In genomic region chr1:118264326-118264725, GRCh38 we compare ENCODE assay signal across 18 cellular contexts.
DNase-seq lines count a peak whose midpoint lies in the region; ATAC-seq, FAIRE-seq and TF ChIP-seq lines count a peak whose summit lies in the region.
"Had no signal": no experiment of that assay in that cellular context is flagged by ENCODE, and none has a peak within 500 bp of the region (broad histone marks: within the 10 kb centered on the region; RNA-seq: fewer than 3 reads in every experiment).

No MANE protein-coding gene starts in this region.

- no peak overlapping the region for H3K9ac ChIP-seq in Karpas-422 (ENCODE audit: low read length)
- H3K9ac ChIP-seq: GM23248 had no signal

- no peaks in the 10 kb centered on the region for H4K20me1 ChIP-seq in Karpas-422 (ENCODE audit: insufficient read depth, low read depth, low read length)

- H3K4me1 ChIP-seq in mucosa of descending colon (ENCODE audit: low read depth): no peaks in the 10 kb centered on the region
- no peaks in the 10 kb centered on the region for H3K4me1 ChIP-seq in Karpas-422 (ENCODE audit: low read length)
- H3K4me1 ChIP-seq: Caco-2 had no signal

- no peak overlapping the region for H3K4me2 ChIP-seq in Karpas-422 (ENCODE audit: low read depth, low read length, poor library complexity, severe bottlenecking)

- H3K27ac ChIP-seq in Karpas-422 (ENCODE audit: low read length): no peak overlapping the region
- H3K27ac ChIP-seq: GM23248 had no signal

- no peaks in the 10 kb centered on the region for H3K79me2 ChIP-seq in Karpas-422 (ENCODE audit: low read length)

- ATAC-seq in esophagus mucosa (peak; percentile 80), mucosa of descending colon (peak; percentile 60), HG03460 (IDR thresholded peaks at IDR 0.05; ENCODE audit: unreplicated experiment) (no peak), GM21529 (IDR thresholded peaks at IDR 0.05; ENCODE audit: unreplicated experiment) (no peak)

- no peak overlapping the region for H2AFZ ChIP-seq in Karpas-422 (ENCODE audit: low read length)
- H2AFZ ChIP-seq: GM23248 had no signal

- peak; percentile 41 for DNase-seq in bronchial epithelial cell (ENCODE audit: low read depth)
- no peak for DNase-seq in mucosa of descending colon
- DNase-seq in medulla oblongata (ENCODE audit: extremely low spot score): no peak
- no peak for DNase-seq in Karpas-422
- DNase-seq: C1 segment of cervical spinal cord; Caco-2; CD4-positive, alpha-beta memory T cell; DMS153; DND-41; GM23248; H7; HCEC 1CT had no signal

- H3K36me3 ChIP-seq in bronchial epithelial cell (ENCODE audit: control insufficient read depth, insufficient read depth, low read length): no peaks in the 10 kb centered on the region
- H3K36me3 ChIP-seq in mucosa of descending colon (ENCODE audit: low read depth): no peaks in the 10 kb centered on the region
- no peaks in the 10 kb centered on the region for H3K36me3 ChIP-seq in Karpas-422 (ENCODE audit: insufficient read depth, low read length)

- H3K4me3 ChIP-seq in bronchial epithelial cell (ENCODE audit: low read depth, low read length) (no peak overlapping the region), mucosa of descending colon (no peak overlapping the region), Karpas-422 (ENCODE audit: low read length) (no peak overlapping the region)
- H3K4me3 ChIP-seq: GM23248 had no signal

- no peaks in the 10 kb centered on the region for H3K9me3 ChIP-seq in mucosa of descending colon
- H3K9me3 ChIP-seq in Karpas-422 (ENCODE audit: low read length): no peaks in the 10 kb centered on the region
- H3K9me3 ChIP-seq: Caco-2 had no signal

- no peaks in the 10 kb centered on the region for H3K27me3 ChIP-seq in bronchial epithelial cell (ENCODE audit: control insufficient read depth, insufficient read depth, low read length)
- H3K27me3 ChIP-seq in Karpas-422 (ENCODE audit: low read length): no peaks in the 10 kb centered on the region

- no peaks in the 10 kb centered on the region for H3K9me2 ChIP-seq in Karpas-422 (replicated peaks; ENCODE audit: insufficient read depth, low read length)

- no peak for FAIRE-seq in bronchial epithelial cell (lab: Jason Lieb, UNC)
- FAIRE-seq: G401.6, GM12892, H1 had no signal

- no peak for TF ChIP-seq CTCF in bronchial epithelial cell (IDR thresholded peaks at IDR 0.05; ENCODE audit: insufficient read depth, low read length, severe bottlenecking)
- no peak for TF ChIP-seq CTCF in mucosa of descending colon (IDR thresholded peaks at IDR 0.05)

- intact Hi-C loops in mucosa of descending colon (cut with DNase I, micrococcal nuclease): no loop called here

Comparison
In these comparisons a context has a peak if more than half of its experiments do, and no peak if none do; other contexts are left out.
1. ATAC-seq: peak in esophagus mucosa (single experiment) and mucosa of descending colon (single experiment); none in HG03460 (single experiment) and GM21529 (single experiment).